ENCODE assay signal across 8 cellular contexts in the genomic region with DNA sequence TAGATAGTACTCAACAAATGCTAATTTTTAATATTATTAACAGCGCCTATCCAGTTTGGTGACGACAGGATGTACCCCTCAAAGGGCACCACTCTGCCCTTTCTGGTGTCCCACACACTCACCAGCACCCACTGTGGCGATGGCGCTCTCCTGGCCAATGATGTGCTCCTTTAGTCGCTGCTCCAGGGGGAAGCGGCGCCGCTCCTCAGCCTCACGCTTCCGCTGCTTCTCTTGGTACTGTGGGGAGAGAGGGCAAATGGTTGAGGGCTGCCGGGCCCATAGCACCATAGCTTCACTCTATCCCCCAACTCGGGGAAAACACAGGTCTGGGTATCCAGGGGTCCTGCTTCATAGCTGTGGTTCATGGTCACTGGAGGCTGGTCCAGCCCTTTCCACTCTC.
"Had no signal": no experiment of that assay in that cellular context is flagged by ENCODE, and none has a peak within 500 bp of the region (broad histone marks: within the 10 kb centered on the region; RNA-seq: fewer than 3 reads in every experiment).

No MANE protein-coding gene starts in this region.

- H3K27ac ChIP-seq: HL-60, KMS-11 had no signal

- H3K4me2 ChIP-seq: GM23338, KMS-11 had no signal

- H2AFZ ChIP-seq: GM23338 had no signal

- H3K27me3 Mint-ChIP-seq: IgD-negative memory B cell had no signal

- H3K4me3 ChIP-seq: GM23338 had no signal

- H3K4me3 Mint-ChIP-seq: GM23338, H9, IgD-negative memory B cell had no signal

- H3K27ac Mint-ChIP-seq: GM23338, IgD-negative memory B cell had no signal

- ATAC-seq: GM23338, HepG2 had no signal

- DNase-seq: H9, HCEC 1CT, KBM-7 had no signal

- H3K9ac ChIP-seq: KMS-11 had no signal
